In genomic region chr12:642633-643477, GRCh38 we compare ENCODE assay signal across 8 cellular contexts. TPM values are rescaled to one million over a fixed set of nuclear protein-coding genes. Genes with fewer than 3 reads are reported as not detected.
DNase-seq lines count a peak whose midpoint lies in the region; ATAC-seq and TF ChIP-seq lines count a peak whose summit lies in the region.

No MANE protein-coding gene starts in this region.

- H3K9ac ChIP-seq in NT2/D1 (ENCODE audit: insufficient read length, low read depth) (peak overlapping the region; percentile 91), muscle layer of colon (ENCODE audit: low read length) (no peak overlapping the region)

- H3K4me3 ChIP-seq in NT2/D1 (ENCODE audit: insufficient read length, low read depth), result peak overlapping the region; percentile 81
- H3K4me3 ChIP-seq in esophagus muscularis mucosa, result peak overlapping the region; percentile 71 to 79 (median 75)
- H3K4me3 ChIP-seq in muscle layer of colon (ENCODE audit: low read depth in 1 of 2, low read length in 2 of 2), result peak overlapping the region; percentile 49 to 68

- no peak for TF ChIP-seq EP300 in esophagus muscularis mucosa (IDR thresholded peaks at IDR 0.05)

- H3K4me1 ChIP-seq in NT2/D1 (ENCODE audit: insufficient read depth, insufficient read length) (peaks cover 9% of the 10 kb centered on the region), esophagus muscularis mucosa (peaks cover 44 to 55% (median 51%) of the 10 kb centered on the region in 4 donors), muscle layer of colon (ENCODE audit: insufficient read depth, low read length) (peaks cover 41% of the 10 kb centered on the region)

- H3K27me3 ChIP-seq in NT2/D1 (ENCODE audit: insufficient read depth, insufficient read length) (no peaks in the 10 kb centered on the region), esophagus muscularis mucosa (no peaks in the 10 kb centered on the region), muscle layer of colon (ENCODE audit: control insufficient read depth in 1 of 2, insufficient read depth in 2 of 2, low read length in 2 of 2) (no peaks in the 10 kb centered on the region)

- H3K36me3 ChIP-seq in NT2/D1 (ENCODE audit: insufficient read depth, insufficient read length, low read length), result peaks cover 25% of the 10 kb centered on the region
- no peaks in the 10 kb centered on the region for H3K36me3 ChIP-seq in esophagus muscularis mucosa
- no peaks in the 10 kb centered on the region for H3K36me3 ChIP-seq in muscle layer of colon (ENCODE audit: insufficient read depth, low read length)

- WGBS in esophagus muscularis mucosa, result 1% methylated on average over 50 of the region's 96 CpGs

- peaks cover 7% of the 10 kb centered on the region for H3K36me3 Mint-ChIP-seq in activated T-cell treated with anti-CD3 and anti-CD28 coated beads, Interleukin-2, amount 50 U/mL, for 4 hours (ENCODE audit: insufficient read depth)

- no peaks in the 10 kb centered on the region for H3K27me3 Mint-ChIP-seq in activated T-cell treated with anti-CD3 and anti-CD28 coated beads, Interleukin-2, amount 50 U/mL, for 4 hours (ENCODE audit: low read depth)

- H3K9me3 Mint-ChIP-seq in activated T-cell treated with anti-CD3 and anti-CD28 coated beads, Interleukin-2, amount 50 U/mL, for 4 hours, result no peaks in the 10 kb centered on the region

- H3K4me3 Mint-ChIP-seq in activated T-cell treated with anti-CD3 and anti-CD28 coated beads, Interleukin-2, amount 50 U/mL, for 4 hours, result peak overlapping the region; percentile 89

- H3K4me1 Mint-ChIP-seq in activated T-cell treated with anti-CD3 and anti-CD28 coated beads, Interleukin-2, amount 50 U/mL, for 4 hours (ENCODE audit: low read depth), result peaks cover 63% of the 10 kb centered on the region

- TF ChIP-seq POLR2A in esophagus muscularis mucosa (IDR thresholded peaks at IDR 0.05; ENCODE audit: low read depth), result no peak

- DNase-seq in 8988T (peak; percentile 77), NT2/D1 (ENCODE audit: low read depth, low spot score) (peak; percentile 78), esophagus muscularis mucosa (ENCODE audit: extremely low spot score) (no peak)
- peak; percentile 58 for DNase-seq in activated T-cell treated with anti-CD3 and anti-CD28 coated beads, Interleukin-2, amount 50 U/mL, for 4 hours
- peak; percentile 47 to 65 for DNase-seq in stimulated activated CD8-positive, alpha-beta memory T cell treated with anti-CD3 and anti-CD28 coated beads, Interleukin-7, amount 100 ng/mL, for 48 hours (ENCODE audit: extremely low read depth in 1 of 2, low read depth in 1 of 2)

- H3K9me3 ChIP-seq in NT2/D1 (ENCODE audit: insufficient read depth, low read length) (no peaks in the 10 kb centered on the region), esophagus muscularis mucosa (no peaks in the 10 kb centered on the region), muscle layer of colon (ENCODE audit: low read length) (no peaks in the 10 kb centered on the region)

- intact Hi-C loops in esophagus muscularis mucosa (cut with DNase I), result loop anchor here (10.0 kb wide), 2 partner anchors 172 to 952 kb away; partner anchors contain the start of gene FBXL14

- peak in 2 of 3 experiments; percentile 35 to 42 for TF ChIP-seq CTCF in esophagus muscularis mucosa (IDR thresholded peaks at IDR 0.05)

- H3K27ac ChIP-seq in esophagus muscularis mucosa (replicated peaks in 1 of 4), result peak overlapping the region; percentile 96 to 98 (median 97)
- peak overlapping the region; percentile 84 for H3K27ac ChIP-seq in muscle layer of colon (ENCODE audit: low read depth, low read length)

- ATAC-seq in GM18511 (IDR thresholded peaks at IDR 0.05; ENCODE audit: unreplicated experiment), result peak; percentile 77
- peak; percentile 58 for ATAC-seq in HG03025 (IDR thresholded peaks at IDR 0.05; ENCODE audit: low FRiP score, unreplicated experiment)
- ATAC-seq in activated T-cell treated with anti-CD3 and anti-CD28 coated beads, Interleukin-2, amount 50 U/mL, for 4 hours, result peak; percentile 71 to 74

RNA-seq across cellular contexts. Expression of gene NINJ2, which starts 20.4 kb away (rescaled TPM):
- total RNA-seq in activated T-cell treated with anti-CD3 and anti-CD28 coated beads, Interleukin-2, amount 50 U/mL, for 4 hours, result 1 to 10 TPM; 2.6 to 3.7 (median 2.7) TPM
- total RNA-seq in esophagus muscularis mucosa, result 10 to 100 TPM in 1 of 4 donors, 1 to 10 TPM in 3; 2.9 to 11.1 (median 7.1) TPM
